1 cellular context compared by ENCODE assay signal in the genomic region with DNA sequence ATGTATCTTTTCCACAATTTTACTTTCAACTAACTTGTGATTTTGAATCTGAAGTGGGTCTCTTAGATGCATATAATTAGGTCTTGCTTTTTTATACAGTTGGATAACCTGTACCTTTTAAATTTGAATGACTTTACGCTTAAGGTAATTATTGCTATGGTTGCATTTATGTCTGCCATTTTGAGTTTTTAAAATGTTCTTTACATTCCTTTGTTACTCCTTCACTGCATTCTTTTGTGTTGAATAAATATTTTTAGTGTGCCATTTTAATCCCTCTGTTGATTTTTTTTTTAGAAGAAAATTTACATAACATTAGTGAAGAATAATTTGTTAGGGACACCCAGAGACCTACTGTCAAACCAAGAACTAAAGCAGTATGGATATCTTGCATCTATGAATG.
TF ChIP-seq lines count a peak whose summit lies in the region.

No MANE protein-coding gene starts in this region.

TF ChIP-seq in HEK293T, 16 proteins besides CTCF, POLR2A, EP300 and RAD21:
- TF ChIP-seq FOXA1 (IDR thresholded peaks at IDR 0.05) (no peak), LEF1 (IDR thresholded peaks at IDR 0.05; ENCODE audit: borderline replicate concordance) (no peak), SP1 (IDR thresholded peaks at IDR 0.05) (no peak), ELF4 (IDR thresholded peaks at IDR 0.05) (no peak), ZNF384 (IDR thresholded peaks at IDR 0.05) (no peak), FOXK2 (IDR thresholded peaks at IDR 0.05) (no peak), ARNT (IDR thresholded peaks at IDR 0.05) (no peak), SUZ12 (IDR thresholded peaks at IDR 0.05) (no peak)
- TF ChIP-seq, protein P1, sequence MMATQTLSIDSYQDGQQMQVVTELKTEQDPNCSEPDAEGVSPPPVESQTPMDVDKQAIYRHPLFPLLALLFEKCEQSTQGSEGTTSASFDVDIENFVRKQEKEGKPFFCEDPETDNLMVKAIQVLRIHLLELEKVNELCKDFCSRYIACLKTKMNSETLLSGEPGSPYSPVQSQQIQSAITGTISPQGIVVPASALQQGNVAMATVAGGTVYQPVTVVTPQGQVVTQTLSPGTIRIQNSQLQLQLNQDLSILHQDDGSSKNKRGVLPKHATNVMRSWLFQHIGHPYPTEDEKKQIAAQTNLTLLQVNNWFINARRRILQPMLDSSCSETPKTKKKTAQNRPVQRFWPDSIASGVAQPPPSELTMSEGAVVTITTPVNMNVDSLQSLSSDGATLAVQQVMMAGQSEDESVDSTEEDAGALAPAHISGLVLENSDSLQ (IDR thresholded peaks at IDR 0.05): no peak
